ENCODE assay signal across 1 cellular context in the genomic region with DNA sequence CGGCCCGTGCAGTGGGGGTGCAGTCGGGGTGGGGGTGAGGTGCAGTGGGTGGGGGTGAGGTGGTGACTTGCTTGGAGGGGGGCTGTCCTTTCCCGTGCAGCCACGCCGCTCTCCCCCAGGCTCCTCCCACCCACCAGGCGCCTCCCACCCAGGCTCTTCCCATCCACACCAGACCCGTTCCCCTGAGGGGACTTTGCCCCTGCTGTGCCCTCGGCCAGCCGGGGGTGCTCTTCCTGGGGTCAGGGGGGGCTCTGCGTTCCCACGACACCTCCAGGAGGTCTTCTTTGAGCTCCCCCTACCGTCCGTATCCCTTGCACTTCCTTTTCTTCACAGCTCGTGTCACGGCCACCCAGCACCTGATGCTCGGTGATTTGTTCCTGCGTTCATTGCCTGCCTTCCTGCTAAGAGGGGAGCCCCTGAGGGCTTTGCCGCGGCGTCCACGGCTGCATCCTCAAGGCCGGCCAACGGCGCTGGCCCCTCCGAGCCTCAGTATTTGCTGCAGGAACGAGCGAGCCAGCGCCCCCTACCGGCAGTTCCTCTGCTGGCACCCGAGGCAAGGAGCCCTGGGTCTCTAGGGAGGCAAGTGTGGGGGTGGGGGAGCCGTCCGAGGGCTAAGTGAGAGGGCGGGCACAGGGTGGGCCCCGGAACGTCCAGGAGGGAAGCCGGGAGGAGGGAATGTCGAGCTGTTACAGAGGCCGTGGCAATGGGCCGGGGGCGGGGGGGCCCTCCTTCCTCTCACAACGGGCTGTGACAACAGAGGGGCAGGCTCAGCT.
TF ChIP-seq lines count a peak whose summit lies in the region.

No MANE protein-coding gene starts in this region.

TF ChIP-seq in HepG2, 621 proteins besides CTCF, POLR2A, EP300 and RAD21 (continued from another document):
- TF ChIP-seq, protein P1, sequence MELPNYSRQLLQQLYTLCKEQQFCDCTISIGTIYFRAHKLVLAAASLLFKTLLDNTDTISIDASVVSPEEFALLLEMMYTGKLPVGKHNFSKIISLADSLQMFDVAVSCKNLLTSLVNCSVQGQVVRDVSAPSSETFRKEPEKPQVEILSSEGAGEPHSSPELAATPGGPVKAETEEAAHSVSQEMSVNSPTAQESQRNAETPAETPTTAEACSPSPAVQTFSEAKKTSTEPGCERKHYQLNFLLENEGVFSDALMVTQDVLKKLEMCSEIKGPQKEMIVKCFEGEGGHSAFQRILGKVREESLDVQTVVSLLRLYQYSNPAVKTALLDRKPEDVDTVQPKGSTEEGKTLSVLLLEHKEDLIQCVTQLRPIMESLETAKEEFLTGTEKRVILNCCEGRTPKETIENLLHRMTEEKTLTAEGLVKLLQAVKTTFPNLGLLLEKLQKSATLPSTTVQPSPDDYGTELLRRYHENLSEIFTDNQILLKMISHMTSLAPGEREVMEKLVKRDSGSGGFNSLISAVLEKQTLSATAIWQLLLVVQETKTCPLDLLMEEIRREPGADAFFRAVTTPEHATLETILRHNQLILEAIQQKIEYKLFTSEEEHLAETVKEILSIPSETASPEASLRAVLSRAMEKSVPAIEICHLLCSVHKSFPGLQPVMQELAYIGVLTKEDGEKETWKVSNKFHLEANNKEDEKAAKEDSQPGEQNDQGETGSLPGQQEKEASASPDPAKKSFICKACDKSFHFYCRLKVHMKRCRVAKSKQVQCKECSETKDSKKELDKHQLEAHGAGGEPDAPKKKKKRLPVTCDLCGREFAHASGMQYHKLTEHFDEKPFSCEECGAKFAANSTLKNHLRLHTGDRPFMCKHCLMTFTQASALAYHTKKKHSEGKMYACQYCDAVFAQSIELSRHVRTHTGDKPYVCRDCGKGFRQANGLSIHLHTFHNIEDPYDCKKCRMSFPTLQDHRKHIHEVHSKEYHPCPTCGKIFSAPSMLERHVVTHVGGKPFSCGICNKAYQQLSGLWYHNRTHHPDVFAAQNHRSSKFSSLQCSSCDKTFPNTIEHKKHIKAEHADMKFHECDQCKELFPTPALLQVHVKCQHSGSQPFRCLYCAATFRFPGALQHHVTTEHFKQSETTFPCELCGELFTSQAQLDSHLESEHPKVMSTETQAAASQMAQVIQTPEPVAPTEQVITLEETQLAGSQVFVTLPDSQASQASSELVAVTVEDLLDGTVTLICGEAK (IDR thresholded peaks at IDR 0.05) = no peak
- TF ChIP-seq, protein P1 (CRISPR knock-in tag; IDR thresholded peaks at IDR 0.05) = no peak
- TF ChIP-seq, protein P2, sequence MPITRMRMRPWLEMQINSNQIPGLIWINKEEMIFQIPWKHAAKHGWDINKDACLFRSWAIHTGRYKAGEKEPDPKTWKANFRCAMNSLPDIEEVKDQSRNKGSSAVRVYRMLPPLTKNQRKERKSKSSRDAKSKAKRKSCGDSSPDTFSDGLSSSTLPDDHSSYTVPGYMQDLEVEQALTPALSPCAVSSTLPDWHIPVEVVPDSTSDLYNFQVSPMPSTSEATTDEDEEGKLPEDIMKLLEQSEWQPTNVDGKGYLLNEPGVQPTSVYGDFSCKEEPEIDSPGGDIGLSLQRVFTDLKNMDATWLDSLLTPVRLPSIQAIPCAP (CRISPR knock-in tag; IDR thresholded peaks at IDR 0.05; ENCODE audit: low read depth) = no peak
- no peak for TF ChIP-seq AGO2 (optimal IDR thresholded peaks at IDR 0.05; ENCODE audit: low read depth, low read length)
- no peak for TF ChIP-seq NR2F2 (IDR thresholded peaks at IDR 0.05; ENCODE audit: borderline replicate concordance, low read depth)
- TF ChIP-seq ZNF672 (CRISPR knock-in tag; IDR thresholded peaks at IDR 0.05) = no peak
- no peak for TF ChIP-seq ZNF101 (CRISPR knock-in tag; IDR thresholded peaks at IDR 0.05; ENCODE audit: borderline replicate concordance, low read depth)
- TF ChIP-seq, protein P3, sequence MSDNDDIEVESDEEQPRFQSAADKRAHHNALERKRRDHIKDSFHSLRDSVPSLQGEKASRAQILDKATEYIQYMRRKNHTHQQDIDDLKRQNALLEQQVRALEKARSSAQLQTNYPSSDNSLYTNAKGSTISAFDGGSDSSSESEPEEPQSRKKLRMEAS (IDR thresholded peaks at IDR 0.05) = no peak
- no peak for TF ChIP-seq ZNF546 (CRISPR knock-in tag; conservative IDR thresholded peaks at IDR 0.05)
- no peak for TF ChIP-seq ZFYVE20 (CRISPR knock-in tag; IDR thresholded peaks at IDR 0.05; ENCODE audit: borderline replicate concordance, low read depth)
- no peak for TF ChIP-seq ZFP37 (CRISPR knock-in tag; IDR thresholded peaks at IDR 0.05; ENCODE audit: borderline replicate concordance)
- TF ChIP-seq RXRA (CRISPR knock-in tag; IDR thresholded peaks at IDR 0.05) = peak; percentile 21; the same call in 1 of the 2 replicates
- TF ChIP-seq YEATS4 (CRISPR knock-in tag; IDR thresholded peaks at IDR 0.05; ENCODE audit: borderline replicate concordance) = 0 out of 2 replicates have a peak, but pooled peaks have one; percentile 27
- TF ChIP-seq, protein P4, sequence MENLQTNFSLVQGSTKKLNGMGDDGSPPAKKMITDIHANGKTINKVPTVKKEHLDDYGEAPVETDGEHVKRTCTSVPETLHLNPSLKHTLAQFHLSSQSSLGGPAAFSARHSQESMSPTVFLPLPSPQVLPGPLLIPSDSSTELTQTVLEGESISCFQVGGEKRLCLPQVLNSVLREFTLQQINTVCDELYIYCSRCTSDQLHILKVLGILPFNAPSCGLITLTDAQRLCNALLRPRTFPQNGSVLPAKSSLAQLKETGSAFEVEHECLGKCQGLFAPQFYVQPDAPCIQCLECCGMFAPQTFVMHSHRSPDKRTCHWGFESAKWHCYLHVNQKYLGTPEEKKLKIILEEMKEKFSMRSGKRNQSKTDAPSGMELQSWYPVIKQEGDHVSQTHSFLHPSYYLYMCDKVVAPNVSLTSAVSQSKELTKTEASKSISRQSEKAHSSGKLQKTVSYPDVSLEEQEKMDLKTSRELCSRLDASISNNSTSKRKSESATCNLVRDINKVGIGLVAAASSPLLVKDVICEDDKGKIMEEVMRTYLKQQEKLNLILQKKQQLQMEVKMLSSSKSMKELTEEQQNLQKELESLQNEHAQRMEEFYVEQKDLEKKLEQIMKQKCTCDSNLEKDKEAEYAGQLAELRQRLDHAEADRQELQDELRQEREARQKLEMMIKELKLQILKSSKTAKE (CRISPR knock-in tag; IDR thresholded peaks at IDR 0.05; ENCODE audit: borderline replicate concordance) = no peak
- TF ChIP-seq, protein P5, sequence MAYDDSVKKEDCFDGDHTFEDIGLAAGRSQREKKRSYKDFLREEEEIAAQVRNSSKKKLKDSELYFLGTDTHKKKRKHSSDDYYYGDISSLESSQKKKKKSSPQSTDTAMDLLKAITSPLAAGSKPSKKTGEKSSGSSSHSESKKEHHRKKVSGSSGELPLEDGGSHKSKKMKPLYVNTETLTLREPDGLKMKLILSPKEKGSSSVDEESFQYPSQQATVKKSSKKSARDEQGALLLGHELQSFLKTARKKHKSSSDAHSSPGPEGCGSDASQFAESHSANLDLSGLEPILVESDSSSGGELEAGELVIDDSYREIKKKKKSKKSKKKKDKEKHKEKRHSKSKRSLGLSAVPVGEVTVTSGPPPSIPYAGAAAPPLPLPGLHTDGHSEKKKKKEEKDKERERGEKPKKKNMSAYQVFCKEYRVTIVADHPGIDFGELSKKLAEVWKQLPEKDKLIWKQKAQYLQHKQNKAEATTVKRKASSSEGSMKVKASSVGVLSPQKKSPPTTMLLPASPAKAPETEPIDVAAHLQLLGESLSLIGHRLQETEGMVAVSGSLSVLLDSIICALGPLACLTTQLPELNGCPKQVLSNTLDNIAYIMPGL (CRISPR knock-in tag; IDR thresholded peaks at IDR 0.05; ENCODE audit: borderline replicate concordance in 1 of 2, low read depth in 1 of 2) = peak; percentile 61 to 78
- TF ChIP-seq, protein P6, sequence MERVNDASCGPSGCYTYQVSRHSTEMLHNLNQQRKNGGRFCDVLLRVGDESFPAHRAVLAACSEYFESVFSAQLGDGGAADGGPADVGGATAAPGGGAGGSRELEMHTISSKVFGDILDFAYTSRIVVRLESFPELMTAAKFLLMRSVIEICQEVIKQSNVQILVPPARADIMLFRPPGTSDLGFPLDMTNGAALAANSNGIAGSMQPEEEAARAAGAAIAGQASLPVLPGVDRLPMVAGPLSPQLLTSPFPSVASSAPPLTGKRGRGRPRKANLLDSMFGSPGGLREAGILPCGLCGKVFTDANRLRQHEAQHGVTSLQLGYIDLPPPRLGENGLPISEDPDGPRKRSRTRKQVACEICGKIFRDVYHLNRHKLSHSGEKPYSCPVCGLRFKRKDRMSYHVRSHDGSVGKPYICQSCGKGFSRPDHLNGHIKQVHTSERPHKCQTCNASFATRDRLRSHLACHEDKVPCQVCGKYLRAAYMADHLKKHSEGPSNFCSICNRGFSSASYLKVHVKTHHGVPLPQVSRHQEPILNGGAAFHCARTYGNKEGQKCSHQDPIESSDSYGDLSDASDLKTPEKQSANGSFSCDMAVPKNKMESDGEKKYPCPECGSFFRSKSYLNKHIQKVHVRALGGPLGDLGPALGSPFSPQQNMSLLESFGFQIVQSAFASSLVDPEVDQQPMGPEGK (CRISPR knock-in tag; IDR thresholded peaks at IDR 0.05) = peak; percentile 82
- TF ChIP-seq SIX1 (CRISPR knock-in tag; IDR thresholded peaks at IDR 0.05; ENCODE audit: borderline replicate concordance) = no peak
- TF ChIP-seq HNF4G (IDR thresholded peaks at IDR 0.05; ENCODE audit: borderline replicate concordance, low read depth, low read length) = no peak
- no peak for TF ChIP-seq HNF4G (CRISPR knock-in tag; IDR thresholded peaks at IDR 0.05; ENCODE audit: borderline replicate concordance, low read depth)
- no peak for TF ChIP-seq NRL (CRISPR knock-in tag; IDR thresholded peaks at IDR 0.05; ENCODE audit: borderline replicate concordance)
- TF ChIP-seq, protein P7, sequence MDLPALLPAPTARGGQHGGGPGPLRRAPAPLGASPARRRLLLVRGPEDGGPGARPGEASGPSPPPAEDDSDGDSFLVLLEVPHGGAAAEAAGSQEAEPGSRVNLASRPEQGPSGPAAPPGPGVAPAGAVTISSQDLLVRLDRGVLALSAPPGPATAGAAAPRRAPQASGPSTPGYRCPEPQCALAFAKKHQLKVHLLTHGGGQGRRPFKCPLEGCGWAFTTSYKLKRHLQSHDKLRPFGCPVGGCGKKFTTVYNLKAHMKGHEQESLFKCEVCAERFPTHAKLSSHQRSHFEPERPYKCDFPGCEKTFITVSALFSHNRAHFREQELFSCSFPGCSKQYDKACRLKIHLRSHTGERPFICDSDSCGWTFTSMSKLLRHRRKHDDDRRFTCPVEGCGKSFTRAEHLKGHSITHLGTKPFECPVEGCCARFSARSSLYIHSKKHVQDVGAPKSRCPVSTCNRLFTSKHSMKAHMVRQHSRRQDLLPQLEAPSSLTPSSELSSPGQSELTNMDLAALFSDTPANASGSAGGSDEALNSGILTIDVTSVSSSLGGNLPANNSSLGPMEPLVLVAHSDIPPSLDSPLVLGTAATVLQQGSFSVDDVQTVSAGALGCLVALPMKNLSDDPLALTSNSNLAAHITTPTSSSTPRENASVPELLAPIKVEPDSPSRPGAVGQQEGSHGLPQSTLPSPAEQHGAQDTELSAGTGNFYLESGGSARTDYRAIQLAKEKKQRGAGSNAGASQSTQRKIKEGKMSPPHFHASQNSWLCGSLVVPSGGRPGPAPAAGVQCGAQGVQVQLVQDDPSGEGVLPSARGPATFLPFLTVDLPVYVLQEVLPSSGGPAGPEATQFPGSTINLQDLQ (CRISPR knock-in tag; IDR thresholded peaks at IDR 0.05) = no peak
- no peak for TF ChIP-seq ZNF607 (CRISPR knock-in tag; IDR thresholded peaks at IDR 0.05; ENCODE audit: borderline replicate concordance)
- peak; percentile 64 for TF ChIP-seq RBM39 (IDR thresholded peaks at IDR 0.05; ENCODE audit: low read depth, low read length, poor library complexity, severe bottlenecking)
- TF ChIP-seq ZFP82 (CRISPR knock-in tag; IDR thresholded peaks at IDR 0.05; ENCODE audit: borderline replicate concordance) = no peak
- TF ChIP-seq, protein P8, sequence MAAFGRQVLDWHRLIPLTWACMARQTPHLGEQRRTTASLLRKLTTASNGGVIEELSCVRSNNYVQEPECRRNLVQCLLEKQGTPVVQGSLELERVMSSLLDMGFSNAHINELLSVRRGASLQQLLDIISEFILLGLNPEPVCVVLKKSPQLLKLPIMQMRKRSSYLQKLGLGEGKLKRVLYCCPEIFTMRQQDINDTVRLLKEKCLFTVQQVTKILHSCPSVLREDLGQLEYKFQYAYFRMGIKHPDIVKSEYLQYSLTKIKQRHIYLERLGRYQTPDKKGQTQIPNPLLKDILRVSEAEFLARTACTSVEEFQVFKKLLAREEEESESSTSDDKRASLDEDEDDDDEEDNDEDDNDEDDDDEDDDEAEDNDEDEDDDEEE (CRISPR knock-in tag; IDR thresholded peaks at IDR 0.05) = no peak
